8 cellular contexts compared by ENCODE assay signal in genomic region chr5:40904205-40904993, GRCh38. TPM values are rescaled to one million over a fixed set of nuclear protein-coding genes. Genes with fewer than 3 reads are reported as not detected.
A peak's percentile ranks its signal among the peaks of the same experiment; 100 is the strongest.
DNase-seq lines count a peak whose midpoint lies in the region; ATAC-seq and TF ChIP-seq lines count a peak whose summit lies in the region.

No MANE protein-coding gene starts in this region.

- no peaks in the 10 kb centered on the region for H3K36me3 ChIP-seq in BJ (ENCODE audit: control insufficient read depth, insufficient read depth, low read length)

- H3K27me3 Mint-ChIP-seq in neural crest cell (ENCODE audit: low read depth), result no peaks in the 10 kb centered on the region
- peaks cover 6% of the 10 kb centered on the region for H3K27me3 Mint-ChIP-seq in activated T-helper 1 cell treated with anti-CD3 and anti-CD28 coated beads, Interleukin-12 subunit alpha, Interleukin-12 subunit beta, Interleukin-2, Interleukin-4 antibody, amounts not matched to agents 30 ng/mL and 10 ng/mL and 1 ng/mL, durations not matched to agents 14 hours and 24 hours and 36 hours (ENCODE audit: insufficient read depth)

- TF ChIP-seq CTCF in BJ (IDR thresholded peaks at IDR 0.05; ENCODE audit: insufficient read depth, low read depth, low read length), result peak; percentile 99
- TF ChIP-seq CTCF in neural crest cell (conservative IDR thresholded peaks at IDR 0.05), result peak; percentile 90

- no peak overlapping the region for H3K4me3 Mint-ChIP-seq in neural crest cell
- no peak overlapping the region for H3K4me3 Mint-ChIP-seq in activated T-helper 1 cell treated with anti-CD3 and anti-CD28 coated beads, Interleukin-12 subunit alpha, Interleukin-12 subunit beta, Interleukin-2, Interleukin-4 antibody, amounts not matched to agents 30 ng/mL and 10 ng/mL and 1 ng/mL, durations not matched to agents 14 hours and 24 hours and 36 hours

- peak; percentile 77 for ATAC-seq in GM18508 (IDR thresholded peaks at IDR 0.05; ENCODE audit: insufficient read depth, unreplicated experiment)
- ATAC-seq in HG02884 (IDR thresholded peaks at IDR 0.05; ENCODE audit: unreplicated experiment), result peak; percentile 87

- peaks cover 2% of the 10 kb centered on the region for H3K9me3 Mint-ChIP-seq in neural crest cell
- no peaks in the 10 kb centered on the region for H3K9me3 Mint-ChIP-seq in activated T-helper 1 cell treated with anti-CD3 and anti-CD28 coated beads, Interleukin-12 subunit alpha, Interleukin-12 subunit beta, Interleukin-2, Interleukin-4 antibody, amounts not matched to agents 30 ng/mL and 10 ng/mL and 1 ng/mL, durations not matched to agents 14 hours and 24 hours and 36 hours

- POLR2A ChIA-PET in BJ (lab: Charles Lee), result no interaction called here

- no peak overlapping the region for H3K27ac Mint-ChIP-seq in neural crest cell (ENCODE audit: unreplicated experiment)
- H3K27ac Mint-ChIP-seq in activated T-helper 1 cell treated with anti-CD3 and anti-CD28 coated beads, Interleukin-12 subunit alpha, Interleukin-12 subunit beta, Interleukin-2, Interleukin-4 antibody, amounts not matched to agents 30 ng/mL and 10 ng/mL and 1 ng/mL, durations not matched to agents 14 hours and 24 hours and 36 hours, result no peak overlapping the region

- DNase-seq in BJ (ENCODE audit: low read depth), result peak; percentile 19
- peak; percentile 61 for DNase-seq in NCI-H1417 treated with DMSO at 0.1 percent for 48 hours (lab: John Stamatoyannopoulos, UW)
- DNase-seq in T1000 (lab: John Stamatoyannopoulos, UW), result peak; percentile 63
- peak; percentile 77 for DNase-seq in fibroblast of gingiva (ENCODE audit: low read depth)
- DNase-seq in neural crest cell (ENCODE audit: low read depth, low spot score), result peak; percentile 48
- DNase-seq in activated T-helper 1 cell treated with anti-CD3 and anti-CD28 coated beads, Interleukin-12 subunit alpha, Interleukin-12 subunit beta, Interleukin-2, Interleukin-4 antibody, amounts not matched to agents 30 ng/mL and 10 ng/mL and 1 ng/mL, durations not matched to agents 14 hours and 24 hours and 36 hours (ENCODE audit: low spot score), result no peak

- H3K4me3 ChIP-seq in BJ (ENCODE audit: low read depth, low read length), result no peak overlapping the region

- no peaks in the 10 kb centered on the region for H3K36me3 Mint-ChIP-seq in neural crest cell (ENCODE audit: low read depth)
- H3K36me3 Mint-ChIP-seq in activated T-helper 1 cell treated with anti-CD3 and anti-CD28 coated beads, Interleukin-12 subunit alpha, Interleukin-12 subunit beta, Interleukin-2, Interleukin-4 antibody, amounts not matched to agents 30 ng/mL and 10 ng/mL and 1 ng/mL, durations not matched to agents 14 hours and 24 hours and 36 hours (ENCODE audit: low read depth), result no peaks in the 10 kb centered on the region

- intact Hi-C loops in activated T-helper 1 cell treated with anti-CD3 and anti-CD28 coated beads, Interleukin-12 subunit alpha, Interleukin-12 subunit beta, Interleukin-2, Interleukin-4 antibody, amounts not matched to agents 30 ng/mL and 10 ng/mL and 1 ng/mL, durations not matched to agents 14 hours and 24 hours and 36 hours (cut with micrococcal nuclease), result loop anchor here (2.0 kb wide), 1 partner anchor 938 kb away; no protein-coding TSS in a partner anchor

- no peaks in the 10 kb centered on the region for H3K4me1 Mint-ChIP-seq in neural crest cell
- H3K4me1 Mint-ChIP-seq in activated T-helper 1 cell treated with anti-CD3 and anti-CD28 coated beads, Interleukin-12 subunit alpha, Interleukin-12 subunit beta, Interleukin-2, Interleukin-4 antibody, amounts not matched to agents 30 ng/mL and 10 ng/mL and 1 ng/mL, durations not matched to agents 14 hours and 24 hours and 36 hours (ENCODE audit: low read depth), result no peaks in the 10 kb centered on the region

- CTCF ChIA-PET in BJ (lab: Yijun Ruan, JAX), result interaction anchor here (0.6 to 2.6 kb wide), 29 partner anchors 9 to 939 kb away, joined by 3 to 16 read pairs (median 3); no protein-coding TSS in a partner anchor

- H3K27me3 ChIP-seq in BJ (ENCODE audit: control insufficient read depth, insufficient read depth, low read length), result no peaks in the 10 kb centered on the region

RNA-seq across cellular contexts. Expression of gene C7, which starts 4.9 kb away (rescaled TPM):
- 0.28 and 0.31 TPM in 2 replicates for polyA plus RNA-seq in BJ (2011; rRNA removed)
- polyA minus RNA-seq in BJ (2011; rRNA and poly(A)+ RNA removed), result 0.15 TPM in 1 of 2 replicates, not detected in the other
- 0.33 TPM in 1 of 2 replicates, not detected in the other for total RNA-seq in neural crest cell
- total RNA-seq in activated T-helper 1 cell treated with anti-CD3 and anti-CD28 coated beads, Interleukin-12 subunit alpha, Interleukin-12 subunit beta, Interleukin-2, Interleukin-4 antibody, amounts not matched to agents 30 ng/mL and 10 ng/mL and 1 ng/mL, durations not matched to agents 14 hours and 24 hours and 36 hours, result not detected in 2 replicates
